ENCODE assay signal across 24 cellular contexts in the genomic region with DNA sequence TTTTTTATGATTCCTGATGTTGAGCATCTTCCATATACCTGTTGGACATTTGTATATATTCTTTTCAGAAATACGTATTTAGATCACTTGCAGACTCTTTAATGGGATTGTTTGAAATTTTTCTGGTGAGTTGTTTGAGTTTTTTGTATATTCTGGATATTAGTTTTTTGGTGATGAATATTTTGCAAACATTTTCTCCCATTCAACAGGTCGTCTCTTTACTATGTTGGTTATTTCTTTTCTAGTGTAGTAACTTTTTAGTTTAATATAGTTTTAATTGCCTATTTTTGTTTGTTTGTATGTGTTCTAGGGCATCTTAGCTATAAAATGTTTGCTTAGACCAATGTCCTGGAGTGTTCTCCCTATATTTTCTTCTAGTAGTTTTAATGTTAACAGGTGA.
"Had no signal": no experiment of that assay in that cellular context is flagged by ENCODE, and none has a peak within 500 bp of the region (broad histone marks: within the 10 kb centered on the region; RNA-seq: fewer than 3 reads in every experiment).

No MANE protein-coding gene starts in this region.

- H3K27me3 ChIP-seq: stomach, suprapubic skin, testis, thyroid gland, tibial artery, tibial nerve, transverse colon, upper lobe of left lung, upper lobe of right lung, uterus, vagina had no signal

- H3K4me3 ChIP-seq: stomach, suprapubic skin, testis, thoracic aorta, thyroid gland, tibial artery, tibial nerve, transverse colon, upper lobe of left lung, upper lobe of right lung, uterus, vagina had no signal

- H3K27ac ChIP-seq: stomach, suprapubic skin, testis, thoracic aorta, thyroid gland, tibial artery, tibial nerve, transverse colon, upper lobe of left lung, upper lobe of right lung, uterus, vagina had no signal

- DNase-seq: stimulated activated CD4-positive, alpha-beta T cell treated with anti-CD3 and anti-CD28 coated beads, Interleukin-2, amount 100 ng/mL, for 48 hours; stimulated activated CD4-positive, alpha-beta T cell treated with anti-CD3 and anti-CD28 coated beads, Interleukin-4, amount 100 ng/mL, for 1 hour; stimulated activated CD4-positive, alpha-beta T cell treated with anti-CD3 and anti-CD28 coated beads, Interleukin-4, amount 100 ng/mL, for 24 hours; stimulated activated CD4-positive, alpha-beta T cell treated with anti-CD3 and anti-CD28 coated beads, Interleukin-4, amount 100 ng/mL, for 4 hours; stimulated activated CD8-positive, alpha-beta memory T cell treated with anti-CD3 and anti-CD28 coated beads, Interleukin-4, amount 100 ng/mL, for 48 hours; stimulated activated naive B cell treated with anti-CD40 and anti-IgM and Interleukin-4, amounts not matched to agents 10 μg/mL and 1 μg/mL and 100 μg/mL, for 72 hours; stimulated activated naive CD4-positive, alpha-beta T cell; stimulated activated naive CD4-positive, alpha-beta T cell treated with Interleukin-2 at 50 U/mL for 16 hours; stimulated activated naive CD8-positive, alpha-beta T cell treated with anti-CD3 and anti-CD28 coated beads, Interleukin-15, amount 100 ng/mL, for 72 hours; stimulated activated naive CD8-positive, alpha-beta T cell treated with anti-CD3 and anti-CD28 coated beads, Interleukin-15, Interleukin-2, amounts not matched to agents 100 U/mL and 50 U/mL, for 24 hours; stomach; substantia nigra; testis; thyroid gland; tibial artery; transverse colon; trophoblast cell; upper lobe of left lung; upper lobe of right lung; uterus had no signal

- H3K36me3 ChIP-seq: stomach, suprapubic skin, thoracic aorta, thyroid gland, tibial artery, tibial nerve, transverse colon, upper lobe of left lung, upper lobe of right lung, uterus, vagina had no signal

- H3K9me3 ChIP-seq: testis, thyroid gland, tibial artery, tibial nerve, transverse colon, upper lobe of left lung, upper lobe of right lung, uterus, vagina had no signal

- H3K4me1 ChIP-seq: stomach, suprapubic skin, testis, thyroid gland, tibial artery, tibial nerve, transverse colon, upper lobe of left lung, upper lobe of right lung, uterus, vagina had no signal
